ENCODE assay signal across 1 cellular context in genomic region chr11:95789506-95790122, GRCh38.
A peak's percentile ranks its signal among the peaks of the same experiment; 100 is the strongest.
TF ChIP-seq lines count a peak whose summit lies in the region.

FAM76B (minus strand) TSS chr11:95789782; CDS start chr11:95789478, 304 bp downstream.

TF ChIP-seq in HepG2, 621 proteins besides CTCF, POLR2A, EP300 and RAD21 (continued from another document and continues in another):
- TF ChIP-seq, protein P1, sequence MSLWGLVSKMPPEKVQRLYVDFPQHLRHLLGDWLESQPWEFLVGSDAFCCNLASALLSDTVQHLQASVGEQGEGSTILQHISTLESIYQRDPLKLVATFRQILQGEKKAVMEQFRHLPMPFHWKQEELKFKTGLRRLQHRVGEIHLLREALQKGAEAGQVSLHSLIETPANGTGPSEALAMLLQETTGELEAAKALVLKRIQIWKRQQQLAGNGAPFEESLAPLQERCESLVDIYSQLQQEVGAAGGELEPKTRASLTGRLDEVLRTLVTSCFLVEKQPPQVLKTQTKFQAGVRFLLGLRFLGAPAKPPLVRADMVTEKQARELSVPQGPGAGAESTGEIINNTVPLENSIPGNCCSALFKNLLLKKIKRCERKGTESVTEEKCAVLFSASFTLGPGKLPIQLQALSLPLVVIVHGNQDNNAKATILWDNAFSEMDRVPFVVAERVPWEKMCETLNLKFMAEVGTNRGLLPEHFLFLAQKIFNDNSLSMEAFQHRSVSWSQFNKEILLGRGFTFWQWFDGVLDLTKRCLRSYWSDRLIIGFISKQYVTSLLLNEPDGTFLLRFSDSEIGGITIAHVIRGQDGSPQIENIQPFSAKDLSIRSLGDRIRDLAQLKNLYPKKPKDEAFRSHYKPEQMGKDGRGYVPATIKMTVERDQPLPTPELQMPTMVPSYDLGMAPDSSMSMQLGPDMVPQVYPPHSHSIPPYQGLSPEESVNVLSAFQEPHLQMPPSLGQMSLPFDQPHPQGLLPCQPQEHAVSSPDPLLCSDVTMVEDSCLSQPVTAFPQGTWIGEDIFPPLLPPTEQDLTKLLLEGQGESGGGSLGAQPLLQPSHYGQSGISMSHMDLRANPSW (CRISPR knock-in tag; IDR thresholded peaks at IDR 0.05; ENCODE audit: borderline replicate concordance) = no peak; the same call in 1 of the 2 replicates
- TF ChIP-seq NCOA2 (CRISPR knock-in tag; IDR thresholded peaks at IDR 0.05) (peak; percentile 10; the same call in 1 of the 2 replicates), ASH2L (IDR thresholded peaks at IDR 0.05; ENCODE audit: insufficient read length, low read depth, low read length) (peak; percentile 86), GATAD1 (CRISPR knock-in tag; IDR thresholded peaks at IDR 0.05) (peak; percentile 90), RFX5 (IDR thresholded peaks at IDR 0.05; ENCODE audit: low read depth, low read length) (peak; percentile 61; the same call in 1 of the 2 replicates), SALL2 (CRISPR knock-in tag; IDR thresholded peaks at IDR 0.05) (peak; percentile 82), ZNF225 (CRISPR knock-in tag; IDR thresholded peaks at IDR 0.05) (no peak), TIGD3 (CRISPR knock-in tag; IDR thresholded peaks at IDR 0.05; ENCODE audit: borderline replicate concordance) (peak; percentile 40; the same call in 1 of the 2 replicates), SMYD3 (CRISPR knock-in tag; IDR thresholded peaks at IDR 0.05) (peak; percentile 96), PCBP1 (IDR thresholded peaks at IDR 0.05; ENCODE audit: borderline replicate concordance, low read depth, low read length) (0 out of 2 replicates have a peak, but pooled peaks have one; percentile 62), ZNF639 (CRISPR knock-in tag; conservative IDR thresholded peaks at IDR 0.05) (peak; percentile 95), HINFP (CRISPR knock-in tag; IDR thresholded peaks at IDR 0.05; ENCODE audit: low read depth) (peak; percentile 86), MAFK (conservative IDR thresholded peaks at IDR 0.05 in 1 of 2, IDR thresholded peaks at IDR 0.05 in 1 of 2; ENCODE audit: low read length in 2 of 2) (no peak), KMT2B (CRISPR knock-in tag; IDR thresholded peaks at IDR 0.05) (peak; percentile 76; the same call in 1 of the 2 replicates), NONO (IDR thresholded peaks at IDR 0.05) (no peak), NONO (CRISPR knock-in tag; conservative IDR thresholded peaks at IDR 0.05) (peak; percentile 98), RXRA (CRISPR knock-in tag; IDR thresholded peaks at IDR 0.05) (peak; percentile 70), KDM2A (CRISPR knock-in tag; IDR thresholded peaks at IDR 0.05; ENCODE audit: borderline replicate concordance, low read depth) (peak; percentile 96; the same call in 1 of the 2 replicates), KLF11 (CRISPR knock-in tag; IDR thresholded peaks at IDR 0.05) (no peak), MEF2D (CRISPR knock-in tag; IDR thresholded peaks at IDR 0.05) (peak; percentile 48; the same call in 1 of the 2 replicates), ZBTB42 (CRISPR knock-in tag; IDR thresholded peaks at IDR 0.05) (no peak), ZNF570 (CRISPR knock-in tag; IDR thresholded peaks at IDR 0.05; ENCODE audit: borderline replicate concordance) (no peak), SMAD9 (CRISPR knock-in tag; IDR thresholded peaks at IDR 0.05) (peak; percentile 49; the same call in 1 of the 2 replicates), ZNF792 (CRISPR knock-in tag; IDR thresholded peaks at IDR 0.05) (peak; percentile 77; the same call in 1 of the 2 replicates), ZFX (CRISPR knock-in tag; IDR thresholded peaks at IDR 0.05; ENCODE audit: low read depth) (peak; percentile 92; the same call in 1 of the 2 replicates), ZSCAN29 (CRISPR knock-in tag; conservative IDR thresholded peaks at IDR 0.05) (peak; percentile 87), CREB3 (CRISPR knock-in tag; IDR thresholded peaks at IDR 0.05) (no peak; the same call in 1 of the 2 replicates), WIZ (CRISPR knock-in tag; IDR thresholded peaks at IDR 0.05) (no peak), TAF1 (CRISPR knock-in tag; IDR thresholded peaks at IDR 0.05) (peak; percentile 81), ARNT (IDR thresholded peaks at IDR 0.05) (no peak), XBP1 (CRISPR knock-in tag; IDR thresholded peaks at IDR 0.05) (no peak), ZNF563 (CRISPR knock-in tag; IDR thresholded peaks at IDR 0.05) (peak; percentile 50; the same call in 1 of the 2 replicates), BCL6 (CRISPR knock-in tag; IDR thresholded peaks at IDR 0.05) (peak; percentile 68), GZF1 (CRISPR knock-in tag; IDR thresholded peaks at IDR 0.05) (no peak), KDM6A (CRISPR knock-in tag; IDR thresholded peaks at IDR 0.05; ENCODE audit: low read depth) (no peak), RFX1 (IDR thresholded peaks at IDR 0.05) (no peak), GATAD2A (CRISPR knock-in tag; IDR thresholded peaks at IDR 0.05) (peak; percentile 82), ZNF773 (CRISPR knock-in tag; IDR thresholded peaks at IDR 0.05; ENCODE audit: borderline replicate concordance) (no peak), PAWR (CRISPR knock-in tag; IDR thresholded peaks at IDR 0.05; ENCODE audit: borderline replicate concordance) (no peak), STAG1 (CRISPR knock-in tag; IDR thresholded peaks at IDR 0.05) (no peak), ZNF430 (CRISPR knock-in tag; IDR thresholded peaks at IDR 0.05) (peak; percentile 87)
- TF ChIP-seq, protein P2, sequence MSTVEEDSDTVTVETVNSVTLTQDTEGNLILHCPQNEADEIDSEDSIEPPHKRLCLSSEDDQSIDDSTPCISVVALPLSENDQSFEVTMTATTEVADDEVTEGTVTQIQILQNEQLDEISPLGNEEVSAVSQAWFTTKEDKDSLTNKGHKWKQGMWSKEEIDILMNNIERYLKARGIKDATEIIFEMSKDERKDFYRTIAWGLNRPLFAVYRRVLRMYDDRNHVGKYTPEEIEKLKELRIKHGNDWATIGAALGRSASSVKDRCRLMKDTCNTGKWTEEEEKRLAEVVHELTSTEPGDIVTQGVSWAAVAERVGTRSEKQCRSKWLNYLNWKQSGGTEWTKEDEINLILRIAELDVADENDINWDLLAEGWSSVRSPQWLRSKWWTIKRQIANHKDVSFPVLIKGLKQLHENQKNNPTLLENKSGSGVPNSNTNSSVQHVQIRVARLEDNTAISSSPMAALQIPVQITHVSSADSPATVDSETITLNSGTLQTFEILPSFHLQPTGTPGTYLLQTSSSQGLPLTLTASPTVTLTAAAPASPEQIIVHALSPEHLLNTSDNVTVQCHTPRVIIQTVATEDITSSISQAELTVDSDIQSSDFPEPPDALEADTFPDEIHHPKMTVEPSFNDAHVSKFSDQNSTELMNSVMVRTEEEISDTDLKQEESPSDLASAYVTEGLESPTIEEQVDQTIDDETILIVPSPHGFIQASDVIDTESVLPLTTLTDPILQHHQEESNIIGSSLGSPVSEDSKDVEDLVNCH (CRISPR knock-in tag; IDR thresholded peaks at IDR 0.05) = no peak
- TF ChIP-seq, protein P3, sequence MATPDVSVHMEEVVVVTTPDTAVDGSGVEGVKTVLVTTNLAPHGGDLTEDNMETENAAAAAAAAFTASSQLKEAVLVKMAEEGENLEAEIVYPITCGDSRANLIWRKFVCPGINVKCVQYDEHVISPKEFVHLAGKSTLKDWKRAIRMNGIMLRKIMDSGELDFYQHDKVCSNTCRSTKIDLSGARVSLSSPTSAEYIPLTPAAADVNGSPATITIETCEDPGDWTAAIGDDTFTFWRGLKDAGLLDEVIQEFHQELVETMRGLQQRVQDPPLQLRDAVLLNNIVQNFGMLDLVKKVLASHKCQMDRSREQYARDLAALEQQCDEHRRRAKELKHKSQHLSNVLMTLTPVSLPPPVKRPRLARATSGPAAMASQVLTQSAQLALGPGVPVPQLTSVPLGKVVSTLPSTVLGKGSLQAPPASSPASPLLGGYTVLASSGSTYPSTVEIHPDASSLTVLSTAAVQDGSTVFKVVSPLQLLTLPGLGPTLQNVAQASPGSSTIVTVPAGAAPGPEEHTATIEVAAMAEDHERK (CRISPR knock-in tag; IDR thresholded peaks at IDR 0.05; ENCODE audit: low read depth) = peak; percentile 69
- TF ChIP-seq, protein P4, sequence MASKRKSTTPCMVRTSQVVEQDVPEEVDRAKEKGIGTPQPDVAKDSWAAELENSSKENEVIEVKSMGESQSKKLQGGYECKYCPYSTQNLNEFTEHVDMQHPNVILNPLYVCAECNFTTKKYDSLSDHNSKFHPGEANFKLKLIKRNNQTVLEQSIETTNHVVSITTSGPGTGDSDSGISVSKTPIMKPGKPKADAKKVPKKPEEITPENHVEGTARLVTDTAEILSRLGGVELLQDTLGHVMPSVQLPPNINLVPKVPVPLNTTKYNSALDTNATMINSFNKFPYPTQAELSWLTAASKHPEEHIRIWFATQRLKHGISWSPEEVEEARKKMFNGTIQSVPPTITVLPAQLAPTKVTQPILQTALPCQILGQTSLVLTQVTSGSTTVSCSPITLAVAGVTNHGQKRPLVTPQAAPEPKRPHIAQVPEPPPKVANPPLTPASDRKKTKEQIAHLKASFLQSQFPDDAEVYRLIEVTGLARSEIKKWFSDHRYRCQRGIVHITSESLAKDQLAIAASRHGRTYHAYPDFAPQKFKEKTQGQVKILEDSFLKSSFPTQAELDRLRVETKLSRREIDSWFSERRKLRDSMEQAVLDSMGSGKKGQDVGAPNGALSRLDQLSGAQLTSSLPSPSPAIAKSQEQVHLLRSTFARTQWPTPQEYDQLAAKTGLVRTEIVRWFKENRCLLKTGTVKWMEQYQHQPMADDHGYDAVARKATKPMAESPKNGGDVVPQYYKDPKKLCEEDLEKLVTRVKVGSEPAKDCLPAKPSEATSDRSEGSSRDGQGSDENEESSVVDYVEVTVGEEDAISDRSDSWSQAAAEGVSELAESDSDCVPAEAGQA (IDR thresholded peaks at IDR 0.05; ENCODE audit: low read depth) = peak; percentile 93
- TF ChIP-seq, protein P4 (CRISPR knock-in tag; IDR thresholded peaks at IDR 0.05; ENCODE audit: borderline replicate concordance) = no peak
- TF ChIP-seq, protein P5, sequence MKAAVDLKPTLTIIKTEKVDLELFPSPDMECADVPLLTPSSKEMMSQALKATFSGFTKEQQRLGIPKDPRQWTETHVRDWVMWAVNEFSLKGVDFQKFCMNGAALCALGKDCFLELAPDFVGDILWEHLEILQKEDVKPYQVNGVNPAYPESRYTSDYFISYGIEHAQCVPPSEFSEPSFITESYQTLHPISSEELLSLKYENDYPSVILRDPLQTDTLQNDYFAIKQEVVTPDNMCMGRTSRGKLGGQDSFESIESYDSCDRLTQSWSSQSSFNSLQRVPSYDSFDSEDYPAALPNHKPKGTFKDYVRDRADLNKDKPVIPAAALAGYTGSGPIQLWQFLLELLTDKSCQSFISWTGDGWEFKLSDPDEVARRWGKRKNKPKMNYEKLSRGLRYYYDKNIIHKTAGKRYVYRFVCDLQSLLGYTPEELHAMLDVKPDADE (CRISPR knock-in tag; IDR thresholded peaks at IDR 0.05) = no peak
